In the genomic region with DNA sequence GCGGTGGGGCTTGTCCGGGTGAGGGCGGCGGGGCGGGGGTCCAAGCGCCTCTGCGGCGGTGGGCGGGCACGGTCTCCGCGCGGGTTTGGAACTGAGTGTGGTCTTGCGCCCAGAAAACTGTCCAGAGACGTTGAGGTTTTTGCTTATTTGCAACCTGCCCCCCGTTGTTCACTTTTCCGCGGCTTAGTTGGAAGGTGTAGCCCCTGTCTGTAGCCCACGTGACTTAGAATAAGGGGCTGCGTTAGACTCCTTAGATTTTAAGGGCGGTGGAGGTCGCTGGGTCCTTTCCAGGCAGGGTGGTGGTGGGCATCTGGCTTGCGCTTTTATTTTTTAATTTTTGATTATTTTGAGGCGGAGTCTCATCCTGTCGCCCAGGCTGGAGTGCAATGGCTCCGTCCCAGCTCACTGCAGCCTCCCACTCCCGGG, we compare ENCODE assay signal across 1 cellular context.
TF ChIP-seq lines count a peak whose summit lies in the region.

No MANE protein-coding gene starts in this region.

TF ChIP-seq in GM23338, 12 proteins besides CTCF, POLR2A, EP300 and RAD21 (continued from another document):
- TF ChIP-seq, protein P1, sequence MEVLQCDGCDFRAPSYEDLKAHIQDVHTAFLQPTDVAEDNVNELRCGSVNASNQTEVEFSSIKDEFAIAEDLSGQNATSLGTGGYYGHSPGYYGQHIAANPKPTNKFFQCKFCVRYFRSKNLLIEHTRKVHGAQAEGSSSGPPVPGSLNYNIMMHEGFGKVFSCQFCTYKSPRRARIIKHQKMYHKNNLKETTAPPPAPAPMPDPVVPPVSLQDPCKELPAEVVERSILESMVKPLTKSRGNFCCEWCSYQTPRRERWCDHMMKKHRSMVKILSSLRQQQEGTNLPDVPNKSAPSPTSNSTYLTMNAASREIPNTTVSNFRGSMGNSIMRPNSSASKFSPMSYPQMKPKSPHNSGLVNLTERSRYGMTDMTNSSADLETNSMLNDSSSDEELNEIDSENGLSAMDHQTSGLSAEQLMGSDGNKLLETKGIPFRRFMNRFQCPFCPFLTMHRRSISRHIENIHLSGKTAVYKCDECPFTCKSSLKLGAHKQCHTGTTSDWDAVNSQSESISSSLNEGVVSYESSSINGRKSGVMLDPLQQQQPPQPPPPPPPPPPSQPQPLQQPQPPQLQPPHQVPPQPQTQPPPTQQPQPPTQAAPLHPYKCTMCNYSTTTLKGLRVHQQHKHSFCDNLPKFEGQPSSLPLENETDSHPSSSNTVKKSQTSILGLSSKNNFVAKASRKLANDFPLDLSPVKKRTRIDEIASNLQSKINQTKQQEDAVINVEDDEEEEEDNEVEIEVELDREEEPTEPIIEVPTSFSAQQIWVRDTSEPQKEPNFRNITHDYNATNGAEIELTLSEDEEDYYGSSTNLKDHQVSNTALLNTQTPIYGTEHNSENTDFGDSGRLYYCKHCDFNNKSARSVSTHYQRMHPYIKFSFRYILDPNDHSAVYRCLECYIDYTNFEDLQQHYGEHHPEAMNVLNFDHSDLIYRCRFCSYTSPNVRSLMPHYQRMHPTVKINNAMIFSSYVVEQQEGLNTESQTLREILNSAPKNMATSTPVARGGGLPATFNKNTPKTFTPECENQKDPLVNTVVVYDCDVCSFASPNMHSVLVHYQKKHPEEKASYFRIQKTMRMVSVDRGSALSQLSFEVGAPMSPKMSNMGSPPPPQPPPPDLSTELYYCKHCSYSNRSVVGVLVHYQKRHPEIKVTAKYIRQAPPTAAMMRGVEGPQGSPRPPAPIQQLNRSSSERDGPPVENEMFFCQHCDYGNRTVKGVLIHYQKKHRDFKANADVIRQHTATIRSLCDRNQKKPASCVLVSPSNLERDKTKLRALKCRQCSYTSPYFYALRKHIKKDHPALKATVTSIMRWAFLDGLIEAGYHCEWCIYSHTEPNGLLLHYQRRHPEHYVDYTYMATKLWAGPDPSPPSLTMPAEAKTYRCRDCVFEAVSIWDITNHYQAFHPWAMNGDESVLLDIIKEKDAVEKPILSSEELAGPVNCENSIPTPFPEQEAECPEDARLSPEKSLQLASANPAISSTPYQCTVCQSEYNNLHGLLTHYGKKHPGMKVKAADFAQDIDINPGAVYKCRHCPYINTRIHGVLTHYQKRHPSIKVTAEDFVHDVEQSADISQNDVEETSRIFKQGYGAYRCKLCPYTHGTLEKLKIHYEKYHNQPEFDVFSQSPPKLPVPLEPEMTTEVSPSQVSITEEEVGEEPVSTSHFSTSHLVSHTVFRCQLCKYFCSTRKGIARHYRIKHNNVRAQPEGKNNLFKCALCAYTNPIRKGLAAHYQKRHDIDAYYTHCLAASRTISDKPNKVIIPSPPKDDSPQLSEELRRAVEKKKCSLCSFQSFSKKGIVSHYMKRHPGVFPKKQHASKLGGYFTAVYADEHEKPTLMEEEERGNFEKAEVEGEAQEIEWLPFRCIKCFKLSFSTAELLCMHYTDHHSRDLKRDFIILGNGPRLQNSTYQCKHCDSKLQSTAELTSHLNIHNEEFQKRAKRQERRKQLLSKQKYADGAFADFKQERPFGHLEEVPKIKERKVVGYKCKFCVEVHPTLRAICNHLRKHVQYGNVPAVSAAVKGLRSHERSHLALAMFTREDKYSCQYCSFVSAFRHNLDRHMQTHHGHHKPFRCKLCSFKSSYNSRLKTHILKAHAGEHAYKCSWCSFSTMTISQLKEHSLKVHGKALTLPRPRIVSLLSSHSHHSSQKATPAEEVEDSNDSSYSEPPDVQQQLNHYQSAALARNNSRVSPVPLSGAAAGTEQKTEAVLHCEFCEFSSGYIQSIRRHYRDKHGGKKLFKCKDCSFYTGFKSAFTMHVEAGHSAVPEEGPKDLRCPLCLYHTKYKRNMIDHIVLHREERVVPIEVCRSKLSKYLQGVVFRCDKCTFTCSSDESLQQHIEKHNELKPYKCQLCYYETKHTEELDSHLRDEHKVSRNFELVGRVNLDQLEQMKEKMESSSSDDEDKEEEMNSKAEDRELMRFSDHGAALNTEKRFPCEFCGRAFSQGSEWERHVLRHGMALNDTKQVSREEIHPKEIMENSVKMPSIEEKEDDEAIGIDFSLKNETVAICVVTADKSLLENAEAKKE (CRISPR knock-in tag; IDR thresholded peaks at IDR 0.05), result no peak
- TF ChIP-seq, protein P2, sequence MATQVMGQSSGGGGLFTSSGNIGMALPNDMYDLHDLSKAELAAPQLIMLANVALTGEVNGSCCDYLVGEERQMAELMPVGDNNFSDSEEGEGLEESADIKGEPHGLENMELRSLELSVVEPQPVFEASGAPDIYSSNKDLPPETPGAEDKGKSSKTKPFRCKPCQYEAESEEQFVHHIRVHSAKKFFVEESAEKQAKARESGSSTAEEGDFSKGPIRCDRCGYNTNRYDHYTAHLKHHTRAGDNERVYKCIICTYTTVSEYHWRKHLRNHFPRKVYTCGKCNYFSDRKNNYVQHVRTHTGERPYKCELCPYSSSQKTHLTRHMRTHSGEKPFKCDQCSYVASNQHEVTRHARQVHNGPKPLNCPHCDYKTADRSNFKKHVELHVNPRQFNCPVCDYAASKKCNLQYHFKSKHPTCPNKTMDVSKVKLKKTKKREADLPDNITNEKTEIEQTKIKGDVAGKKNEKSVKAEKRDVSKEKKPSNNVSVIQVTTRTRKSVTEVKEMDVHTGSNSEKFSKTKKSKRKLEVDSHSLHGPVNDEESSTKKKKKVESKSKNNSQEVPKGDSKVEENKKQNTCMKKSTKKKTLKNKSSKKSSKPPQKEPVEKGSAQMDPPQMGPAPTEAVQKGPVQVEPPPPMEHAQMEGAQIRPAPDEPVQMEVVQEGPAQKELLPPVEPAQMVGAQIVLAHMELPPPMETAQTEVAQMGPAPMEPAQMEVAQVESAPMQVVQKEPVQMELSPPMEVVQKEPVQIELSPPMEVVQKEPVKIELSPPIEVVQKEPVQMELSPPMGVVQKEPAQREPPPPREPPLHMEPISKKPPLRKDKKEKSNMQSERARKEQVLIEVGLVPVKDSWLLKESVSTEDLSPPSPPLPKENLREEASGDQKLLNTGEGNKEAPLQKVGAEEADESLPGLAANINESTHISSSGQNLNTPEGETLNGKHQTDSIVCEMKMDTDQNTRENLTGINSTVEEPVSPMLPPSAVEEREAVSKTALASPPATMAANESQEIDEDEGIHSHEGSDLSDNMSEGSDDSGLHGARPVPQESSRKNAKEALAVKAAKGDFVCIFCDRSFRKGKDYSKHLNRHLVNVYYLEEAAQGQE (IDR thresholded peaks at IDR 0.05; ENCODE audit: unreplicated experiment), result no peak
